Comparison of ENCODE assay signal across 8 cellular contexts in the genomic region with DNA sequence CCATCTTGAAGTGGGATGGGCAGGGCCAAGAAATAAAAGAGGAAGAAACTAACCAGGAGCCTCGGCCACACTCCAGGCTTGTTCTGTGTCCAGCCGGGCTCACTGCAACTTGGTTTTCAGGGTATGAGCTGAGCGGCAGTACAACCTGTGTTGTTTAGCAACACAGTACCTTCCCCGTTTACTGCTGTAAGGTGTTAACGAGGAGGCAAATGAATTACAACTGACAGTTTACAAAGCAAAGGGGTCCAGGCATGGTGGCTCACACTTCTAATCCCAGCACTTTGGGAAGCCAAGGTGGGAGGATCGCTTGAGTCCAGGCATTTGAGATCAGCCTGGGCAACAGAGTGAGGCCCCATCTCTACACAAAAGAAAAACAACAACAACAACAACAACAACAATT.
"Had no signal": no experiment of that assay in that cellular context is flagged by ENCODE, and none has a peak within 500 bp of the region (broad histone marks: within the 10 kb centered on the region; RNA-seq: fewer than 3 reads in every experiment).

No MANE protein-coding gene starts in this region.

- H3K27ac ChIP-seq: HL-60 had no signal

- DNase-seq: H9, HCEC 1CT, IMR-90 had no signal

- FAIRE-seq: H1, H54, K562 had no signal

- ATAC-seq: GM23338, K562 had no signal

- H3K4me2 ChIP-seq: GM23338 had no signal

- H3K4me3 ChIP-seq: GM23338, K562 had no signal
